18 cellular contexts compared by ENCODE assay signal in the genomic region with DNA sequence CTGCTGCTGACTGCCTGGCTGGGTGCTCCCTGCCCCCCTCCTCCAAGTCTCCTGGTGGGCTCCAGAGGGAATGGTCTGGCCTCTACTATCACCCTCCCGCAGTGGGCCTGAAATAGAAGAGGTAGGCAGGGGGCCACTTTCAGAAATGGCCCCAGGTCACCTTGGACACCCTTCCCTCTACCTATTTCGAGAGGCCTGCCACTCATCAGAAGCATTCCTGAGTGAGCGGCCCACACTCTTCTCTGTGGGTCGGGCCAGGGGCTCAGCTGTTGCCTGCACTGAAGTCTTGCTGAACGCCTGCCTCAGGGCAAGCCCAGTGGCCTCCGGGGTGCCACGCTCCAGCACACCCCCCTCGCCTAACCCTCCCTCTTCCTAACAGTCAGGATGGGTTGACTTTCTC.
"Had no signal": no experiment of that assay in that cellular context is flagged by ENCODE, and none has a peak within 500 bp of the region (broad histone marks: within the 10 kb centered on the region; RNA-seq: fewer than 3 reads in every experiment).

No MANE protein-coding gene starts in this region.

- DNase-seq: activated CD4-positive, alpha-beta T cell treated with anti-CD3 and anti-CD28 coated beads for 1 hour; activated CD4-positive, alpha-beta T cell treated with anti-CD3 and anti-CD28 coated beads, Interleukin-2, amount 50 U/mL, for 4 hours; activated T-cell treated with anti-CD3 and anti-CD28 coated beads for 4 hours; adrenal gland; caudate nucleus; colonic mucosa; esophagus squamous epithelium; immature natural killer cell; natural killer cell; nucleus accumbens; small intestine; stimulated activated CD4-positive, alpha-beta T cell treated with anti-CD3 and anti-CD28 coated beads, Interleukin-4, amount 100 ng/mL, for 24 hours; stimulated activated naive CD4-positive, alpha-beta T cell treated with Interleukin-2 at 50 U/mL for 16 hours had no signal

- H3K4me1 ChIP-seq: colonic mucosa had no signal

- H3K4me3 ChIP-seq: adrenal gland, colonic mucosa, esophagus squamous epithelium, SK-N-MC, suprapubic skin had no signal

- FAIRE-seq: small intestine, urothelium cell line had no signal

- H3K27ac ChIP-seq: colonic mucosa, SK-N-MC, suprapubic skin, VCaP had no signal

- ATAC-seq: natural killer cell, right cardiac atrium had no signal

- H3K27me3 ChIP-seq: adrenal gland, colonic mucosa, esophagus squamous epithelium, suprapubic skin had no signal

- H3K36me3 ChIP-seq: colonic mucosa had no signal

- H3K9me3 ChIP-seq: adrenal gland, colonic mucosa, esophagus squamous epithelium, suprapubic skin had no signal
